In the genomic region with DNA sequence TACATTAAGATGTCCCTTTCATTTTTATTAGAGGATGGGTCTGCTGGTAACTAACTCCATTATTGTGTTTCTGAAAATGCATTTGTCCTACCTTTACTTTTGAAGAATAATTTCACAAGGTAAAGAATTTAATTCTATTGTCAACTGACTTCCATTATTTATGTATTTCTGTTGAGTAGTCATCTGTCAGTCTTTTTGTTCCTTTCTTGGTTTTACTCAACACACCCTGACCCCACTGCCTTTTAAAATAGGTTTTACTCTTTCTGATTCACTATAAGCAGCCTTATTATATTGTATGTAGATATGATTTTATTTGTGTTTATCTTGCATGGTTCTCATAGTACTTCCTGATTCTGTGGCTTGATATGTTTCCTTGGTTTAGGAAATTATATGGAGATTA, we compare ENCODE assay signal across 18 cellular contexts.
DNase-seq lines count a peak whose midpoint lies in the region; ATAC-seq and TF ChIP-seq lines count a peak whose summit lies in the region.
"Had no signal": no experiment of that assay in that cellular context is flagged by ENCODE, and none has a peak within 500 bp of the region (broad histone marks: within the 10 kb centered on the region; RNA-seq: fewer than 3 reads in every experiment).

No MANE protein-coding gene starts in this region.

- TF ChIP-seq EP300 in SK-N-SH (IDR thresholded peaks at IDR 0.05; ENCODE audit: borderline replicate concordance in 1 of 2, low read depth in 1 of 2, low read length in 1 of 2): no peak

- no peaks in the 10 kb centered on the region for H4K20me1 ChIP-seq in SK-N-SH (ENCODE audit: insufficient read depth)

- CTCF ChIA-PET in SK-N-SH (lab: Yijun Ruan, JAX): no interaction called here

- H3K4me1 ChIP-seq in SK-N-SH (ENCODE audit: control insufficient read depth in 1 of 2, insufficient read depth in 2 of 2, low read depth in 1 of 2, low read length in 1 of 2): peaks cover 10% of the 10 kb centered on the region in 2 experiments; a peak in 3 of 4 replicates
- H3K4me1 ChIP-seq: BE2C had no signal

- no peak overlapping the region for H3K4me3 ChIP-seq in SK-N-SH (ENCODE audit: low read depth in 2 of 2, low read length in 1 of 2)

- no peaks in the 10 kb centered on the region for H3K27me3 ChIP-seq in SK-N-SH (ENCODE audit: insufficient read depth)
- H3K27me3 ChIP-seq: BE2C had no signal

- no peaks in the 10 kb centered on the region for H3K36me3 Mint-ChIP-seq in activated T-helper 2 cell treated with anti-CD3 and anti-CD28 coated beads, Interferon-gamma antibody, Interleukin-2, Interleukin-4, amounts not matched to agents 10 μg/mL and 5 μg/mL and 100 μg/mL, durations not matched to agents 14 hours and 24 hours and 36 hours (ENCODE audit: low read depth)
- H3K36me3 Mint-ChIP-seq: CD4-positive, CD25-positive, alpha-beta regulatory T cell; CD8-positive, alpha-beta memory T cell had no signal

- intact Hi-C loops in activated T-helper 2 cell treated with anti-CD3 and anti-CD28 coated beads, Interferon-gamma antibody, Interleukin-2, Interleukin-4, amounts not matched to agents 10 μg/mL and 5 μg/mL and 100 μg/mL, durations not matched to agents 14 hours and 24 hours and 36 hours (cut with micrococcal nuclease): no loop called here

- DNase-seq in SK-N-SH: no peak
- peak; percentile 8 for DNase-seq in HT-29 (ENCODE audit: low spot score)
- DNase-seq in amniotic epithelial cell (ENCODE audit: low read depth): peak; percentile 21
- DNase-seq in activated T-helper 2 cell treated with anti-CD3 and anti-CD28 coated beads, Interferon-gamma antibody, Interleukin-2, Interleukin-4, amounts not matched to agents 10 μg/mL and 5 μg/mL and 100 μg/mL, durations not matched to agents 14 hours and 24 hours and 36 hours (ENCODE audit: low spot score): no peak
- DNase-seq in RPMI8226: no peak
- no peak for DNase-seq in AML-193 (lab: John Stamatoyannopoulos, UW)
- DNase-seq: BE2C; C1 segment of cervical spinal cord; CD4-positive, CD25-positive, alpha-beta regulatory T cell; CD8-positive, alpha-beta memory T cell; COR-L47; GDM1; GOT3; H7; IMR-90; KBM-7 had no signal

- H3K27ac Mint-ChIP-seq in activated T-helper 2 cell treated with anti-CD3 and anti-CD28 coated beads, Interferon-gamma antibody, Interleukin-2, Interleukin-4, amounts not matched to agents 10 μg/mL and 5 μg/mL and 100 μg/mL, durations not matched to agents 14 hours and 24 hours and 36 hours: no peak overlapping the region
- H3K27ac Mint-ChIP-seq: CD8-positive, alpha-beta memory T cell had no signal

- H3K4me2 ChIP-seq in SK-N-SH: no peak overlapping the region

- POLR2A ChIA-PET in SK-N-SH (lab: Yijun Ruan, JAX): no interaction called here

- TF ChIP-seq CTCF in SK-N-SH (IDR thresholded peaks at IDR 0.05): no peak

- H3K9me3 ChIP-seq in SK-N-SH: peaks cover 16% of the 10 kb centered on the region
- H3K9me3 ChIP-seq: BE2C had no signal

- peaks cover 17% of the 10 kb centered on the region for H3F3A ChIP-seq in SK-N-SH (replicated peaks; ENCODE audit: insufficient read depth)

- H3K9me3 Mint-ChIP-seq in activated T-helper 2 cell treated with anti-CD3 and anti-CD28 coated beads, Interferon-gamma antibody, Interleukin-2, Interleukin-4, amounts not matched to agents 10 μg/mL and 5 μg/mL and 100 μg/mL, durations not matched to agents 14 hours and 24 hours and 36 hours: no peaks in the 10 kb centered on the region

- no peaks in the 10 kb centered on the region for H3K27me3 Mint-ChIP-seq in activated T-helper 2 cell treated with anti-CD3 and anti-CD28 coated beads, Interferon-gamma antibody, Interleukin-2, Interleukin-4, amounts not matched to agents 10 μg/mL and 5 μg/mL and 100 μg/mL, durations not matched to agents 14 hours and 24 hours and 36 hours (ENCODE audit: low read depth)
- H3K27me3 Mint-ChIP-seq: CD4-positive, CD25-positive, alpha-beta regulatory T cell; CD8-positive, alpha-beta memory T cell had no signal

- ATAC-seq in SK-N-SH treated with all-trans-retinoic acid at 6 μM for 48 hours: no peak

- no peaks in the 10 kb centered on the region for H3K79me2 ChIP-seq in SK-N-SH (ENCODE audit: insufficient read depth)

- H3K4me1 Mint-ChIP-seq in activated T-helper 2 cell treated with anti-CD3 and anti-CD28 coated beads, Interferon-gamma antibody, Interleukin-2, Interleukin-4, amounts not matched to agents 10 μg/mL and 5 μg/mL and 100 μg/mL, durations not matched to agents 14 hours and 24 hours and 36 hours (ENCODE audit: low read depth): no peaks in the 10 kb centered on the region
- H3K4me1 Mint-ChIP-seq: CD4-positive, CD25-positive, alpha-beta regulatory T cell; CD8-positive, alpha-beta memory T cell had no signal

- no peak overlapping the region for H3K27ac ChIP-seq in SK-N-SH (ENCODE audit: low read depth in 2 of 2, low read length in 1 of 2)
- H3K27ac ChIP-seq: 22Rv1 had no signal

- no peak overlapping the region for H2AFZ ChIP-seq in SK-N-SH (ENCODE audit: low read depth)

- no peaks in the 10 kb centered on the region for H3K36me3 ChIP-seq in SK-N-SH (replicated peaks in 1 of 2; ENCODE audit: control insufficient read depth in 1 of 2, insufficient read depth in 2 of 2, low read length in 1 of 2)
- H3K36me3 ChIP-seq: BE2C had no signal

- no peak overlapping the region for H3K9ac ChIP-seq in SK-N-SH

- no peaks in the 10 kb centered on the region for H3K9me2 ChIP-seq in SK-N-SH

- no peak for TF ChIP-seq RAD21 in SK-N-SH (IDR thresholded peaks at IDR 0.05; ENCODE audit: low read length)

- H3K4me3 Mint-ChIP-seq in activated T-helper 2 cell treated with anti-CD3 and anti-CD28 coated beads, Interferon-gamma antibody, Interleukin-2, Interleukin-4, amounts not matched to agents 10 μg/mL and 5 μg/mL and 100 μg/mL, durations not matched to agents 14 hours and 24 hours and 36 hours (ENCODE audit: low read depth): no peak overlapping the region
- H3K4me3 Mint-ChIP-seq: CD4-positive, CD25-positive, alpha-beta regulatory T cell; CD8-positive, alpha-beta memory T cell had no signal

TF ChIP-seq in SK-N-SH treated with all-trans-retinoic acid at 6 μM for 48 hours, 23 proteins besides CTCF, POLR2A, EP300 and RAD21:
- TF ChIP-seq ZFP30 (CRISPR knock-in tag; IDR thresholded peaks at IDR 0.05): peak; percentile 63; the same call in 1 of the 2 replicates
- TF ChIP-seq ZNF70 (CRISPR knock-in tag; IDR thresholded peaks at IDR 0.05): no peak

TF ChIP-seq in SK-N-SH, 30 proteins besides CTCF, POLR2A, EP300 and RAD21:
- TF ChIP-seq, protein P1, sequence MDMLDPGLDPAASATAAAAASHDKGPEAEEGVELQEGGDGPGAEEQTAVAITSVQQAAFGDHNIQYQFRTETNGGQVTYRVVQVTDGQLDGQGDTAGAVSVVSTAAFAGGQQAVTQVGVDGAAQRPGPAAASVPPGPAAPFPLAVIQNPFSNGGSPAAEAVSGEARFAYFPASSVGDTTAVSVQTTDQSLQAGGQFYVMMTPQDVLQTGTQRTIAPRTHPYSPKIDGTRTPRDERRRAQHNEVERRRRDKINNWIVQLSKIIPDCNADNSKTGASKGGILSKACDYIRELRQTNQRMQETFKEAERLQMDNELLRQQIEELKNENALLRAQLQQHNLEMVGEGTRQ (IDR thresholded peaks at IDR 0.05; ENCODE audit: borderline replicate concordance, low read depth, low read length): no peak
- TF ChIP-seq MEF2A (IDR thresholded peaks at IDR 0.05; ENCODE audit: borderline replicate concordance, low read depth): no peak
- TF ChIP-seq NRF1 (IDR thresholded peaks at IDR 0.05; ENCODE audit: low read depth, low read length): no peak
- no peak for TF ChIP-seq MAX (IDR thresholded peaks at IDR 0.05; ENCODE audit: low read depth)
- no peak for TF ChIP-seq YY1 (IDR thresholded peaks at IDR 0.05; ENCODE audit: low read depth)
- no peak for TF ChIP-seq TAF1 (IDR thresholded peaks at IDR 0.05; ENCODE audit: borderline replicate concordance, low read depth, low read length)
- TF ChIP-seq GATA2 (CRISPR knock-in tag; IDR thresholded peaks at IDR 0.05): no peak

Comparison
In these comparisons a context has a peak if more than half of its experiments do, and no peak if none do; other contexts are left out.
1. DNase-seq: peak in HT-29 (single experiment) and amniotic epithelial cell (single experiment); none in SK-N-SH (single experiment), activated T-helper 2 cell treated with anti-CD3 and anti-CD28 coated beads, Interferon-gamma antibody, Interleukin-2, Interleukin-4, amounts not matched to agents 10 μg/mL and 5 μg/mL and 100 μg/mL, durations not matched to agents 14 hours and 24 hours and 36 hours (single experiment), RPMI8226 (single experiment) and AML-193 (0 of 2).